Comparison of ENCODE assay signal across 9 cellular contexts in genomic region chr12:116697305-116698130, GRCh38. TPM values are rescaled to one million over a fixed set of nuclear protein-coding genes. Genes with fewer than 3 reads are reported as not detected.
A peak's percentile ranks its signal among the peaks of the same experiment; 100 is the strongest.
DNase-seq lines count a peak whose midpoint lies in the region; ATAC-seq and TF ChIP-seq lines count a peak whose summit lies in the region.
"Had no signal": no experiment of that assay in that cellular context is flagged by ENCODE, and none has a peak within 500 bp of the region (broad histone marks: within the 10 kb centered on the region; RNA-seq: fewer than 3 reads in every experiment).

No MANE protein-coding gene starts in this region.

- peaks cover 15 to 38% of the 10 kb centered on the region in 2 donors for H3K27me3 Mint-ChIP-seq in CD8-positive, alpha-beta memory T cell

- H3K27ac ChIP-seq in lower lobe of right lung = no peak overlapping the region
- no peak overlapping the region for H3K27ac ChIP-seq in CD8-positive, alpha-beta memory T cell (ENCODE audit: low read depth, low read length)
- H3K27ac ChIP-seq: SJSA1 had no signal

- no peaks in the 10 kb centered on the region for H3K36me3 Mint-ChIP-seq in CD8-positive, alpha-beta memory T cell

- DNase-seq in GM10266 (ENCODE audit: extremely low spot score) = peak; percentile 48
- peak; percentile 57 for DNase-seq in NAMALWA (ENCODE audit: low spot score)
- no peak for DNase-seq in astrocyte of the cerebellum (ENCODE audit: low read depth)
- no peak for DNase-seq in lower lobe of right lung
- DNase-seq in CD8-positive, alpha-beta memory T cell = no peak
- DNase-seq in COLO829 (ENCODE audit: low spot score) = no peak

- H3K4me1 ChIP-seq in lower lobe of right lung = peaks cover 36% of the 10 kb centered on the region
- no peaks in the 10 kb centered on the region for H3K4me1 ChIP-seq in CD8-positive, alpha-beta memory T cell (ENCODE audit: insufficient read depth, low read length)
- H3K4me1 ChIP-seq: SJSA1 had no signal

- H3K27me3 ChIP-seq in lower lobe of right lung (ENCODE audit: low read depth) = peaks cover 14% of the 10 kb centered on the region
- H3K27me3 ChIP-seq in CD8-positive, alpha-beta memory T cell (ENCODE audit: insufficient read depth, low read length, poor library complexity, severe bottlenecking) = peaks cover 4% of the 10 kb centered on the region

- CTCF ChIA-PET in CD8-positive, alpha-beta memory T cell (lab: Charles Lee) = interaction anchor here (4.3 kb wide), 1 partner anchor 12 kb away, joined by 13 read pairs; no protein-coding TSS in a partner anchor

- H3K9me3 Mint-ChIP-seq in CD8-positive, alpha-beta memory T cell = no peaks in the 10 kb centered on the region

- H3K9me3 ChIP-seq in lower lobe of right lung = no peaks in the 10 kb centered on the region
- H3K9me3 ChIP-seq in CD8-positive, alpha-beta memory T cell (ENCODE audit: low read length) = no peaks in the 10 kb centered on the region
- H3K9me3 ChIP-seq: SJSA1 had no signal

- H3K4me1 Mint-ChIP-seq in CD8-positive, alpha-beta memory T cell = peaks cover 0 to 5% (median 1%) of the 10 kb centered on the region in 3 donors

- no peak overlapping the region for H3K27ac Mint-ChIP-seq in CD8-positive, alpha-beta memory T cell

- no peaks in the 10 kb centered on the region for H3K36me3 ChIP-seq in lower lobe of right lung
- no peaks in the 10 kb centered on the region for H3K36me3 ChIP-seq in CD8-positive, alpha-beta memory T cell (ENCODE audit: insufficient read depth, low read length)
- H3K36me3 ChIP-seq: SJSA1 had no signal

- intact Hi-C loops in lower lobe of right lung (cut with DNase I) = no loop called here

- ATAC-seq in lower lobe of right lung = peak; percentile 47 to 68
- ATAC-seq in HG02938 (IDR thresholded peaks at IDR 0.05; ENCODE audit: unreplicated experiment) = no peak
- no peak for ATAC-seq in GM21515 (IDR thresholded peaks at IDR 0.05; ENCODE audit: unreplicated experiment)

- H3K4me3 ChIP-seq in astrocyte of the cerebellum (ENCODE audit: low read depth, low read length) (no peak overlapping the region), lower lobe of right lung (no peak overlapping the region)
- no peak overlapping the region for H3K4me3 ChIP-seq in CD8-positive, alpha-beta memory T cell (ENCODE audit: low read length)
- H3K4me3 ChIP-seq: SJSA1 had no signal

- peak; percentile 57 for TF ChIP-seq CTCF in GM10266 (IDR thresholded peaks at IDR 0.05; ENCODE audit: control insufficient read depth, insufficient read depth, low read depth, missing control alignments)
- peak; percentile 26 for TF ChIP-seq CTCF in astrocyte of the cerebellum (IDR thresholded peaks at IDR 0.05; ENCODE audit: low read depth, low read length, missing control alignments)
- peak; percentile 30 for TF ChIP-seq CTCF in lower lobe of right lung (IDR thresholded peaks at IDR 0.05)

- in situ Hi-C loops in astrocyte of the cerebellum (cut with HindIII; ENCODE audit: low sequenced_read_pairs) = no loop called here

- POLR2A ChIA-PET in CD8-positive, alpha-beta memory T cell (lab: Charles Lee) = no interaction called here

- no peak overlapping the region for H3K4me3 Mint-ChIP-seq in CD8-positive, alpha-beta memory T cell

RNA-seq across cellular contexts. Expression of gene SPRING1, which starts 40.4 kb away (rescaled TPM):
- 84.3 TPM for total RNA-seq in lower lobe of right lung
- 10 to 100 TPM; 41.3 to 44.0 TPM for total RNA-seq in CD8-positive, alpha-beta memory T cell
- 24.0 TPM for polyA plus RNA-seq in CD8-positive, alpha-beta memory T cell

RNA-seq across cellular contexts. Expression of gene RNFT2, which starts 40.6 kb away (rescaled TPM):
- 3.3 TPM for total RNA-seq in lower lobe of right lung
- total RNA-seq in CD8-positive, alpha-beta memory T cell = 10 to 100 TPM; 14.6 to 15.8 TPM
- 1.8 TPM for polyA plus RNA-seq in CD8-positive, alpha-beta memory T cell

Comparison
In these comparisons a context has a peak if more than half of its experiments do, and no peak if none do; other contexts are left out.
1. DNase-seq: peak in GM10266 (single experiment) and NAMALWA (single experiment); none in astrocyte of the cerebellum (single experiment), lower lobe of right lung (single experiment), CD8-positive, alpha-beta memory T cell (0 of 5) and COLO829 (single experiment).
2. ATAC-seq: peak in lower lobe of right lung (2 of 2); none in HG02938 (single experiment) and GM21515 (single experiment).
3. Peak in every context shown above with its lines, with median percentiles within 50 percentile points of each other: CTCF ChIP-seq.